Comparison of ENCODE assay signal across 11 cellular contexts in genomic region chr1:232943679-232944252, GRCh38. TPM values are rescaled to one million over a fixed set of nuclear protein-coding genes. Genes with fewer than 3 reads are reported as not detected.
DNase-seq lines count a peak whose midpoint lies in the region; ATAC-seq lines count a peak whose summit lies in the region.
"Had no signal": no experiment of that assay in that cellular context is flagged by ENCODE, and none has a peak within 500 bp of the region (broad histone marks: within the 10 kb centered on the region; RNA-seq: fewer than 3 reads in every experiment).

No MANE protein-coding gene starts in this region.

- peak overlapping the region; percentile 79 for H3K27ac Mint-ChIP-seq in activated CD4-positive, alpha-beta memory T cell treated with anti-CD3 and anti-CD28 coated beads for 36 hours
- no peak overlapping the region for H3K27ac Mint-ChIP-seq in activated CD4-positive, alpha-beta memory T cell treated with anti-CD3 and anti-CD28 coated beads, Interleukin-2, amount 10 ng/mL, durations not matched to agents 7 days and 5 days
- H3K27ac Mint-ChIP-seq: HFFc6 had no signal

- H3K9me3 Mint-ChIP-seq in activated CD4-positive, alpha-beta memory T cell treated with anti-CD3 and anti-CD28 coated beads for 36 hours = no peaks in the 10 kb centered on the region
- no peaks in the 10 kb centered on the region for H3K9me3 Mint-ChIP-seq in activated CD4-positive, alpha-beta memory T cell treated with anti-CD3 and anti-CD28 coated beads, Interleukin-2, amount 10 ng/mL, durations not matched to agents 7 days and 5 days

- POLR2A ChIA-PET in activated CD4-positive, alpha-beta memory T cell treated with anti-CD3 and anti-CD28 coated beads for 36 hours (lab: Charles Lee) = no interaction called here
- POLR2A ChIA-PET in activated CD4-positive, alpha-beta memory T cell treated with anti-CD3 and anti-CD28 coated beads, Interleukin-2, amount 10 ng/mL, durations not matched to agents 7 days and 5 days (lab: Charles Lee) = interaction anchor here (0.7 kb wide), 1 partner anchor 9 kb away, joined by 3 read pairs; no protein-coding TSS in a partner anchor

- ATAC-seq in HG02678 (IDR thresholded peaks at IDR 0.05; ENCODE audit: unreplicated experiment) = peak; percentile 54

- no peaks in the 10 kb centered on the region for H3K36me3 Mint-ChIP-seq in activated CD4-positive, alpha-beta memory T cell treated with anti-CD3 and anti-CD28 coated beads for 36 hours
- H3K36me3 Mint-ChIP-seq in activated CD4-positive, alpha-beta memory T cell treated with anti-CD3 and anti-CD28 coated beads, Interleukin-2, amount 10 ng/mL, durations not matched to agents 7 days and 5 days (ENCODE audit: low read depth) = no peaks in the 10 kb centered on the region

- peaks cover 20% of the 10 kb centered on the region for H3K4me1 Mint-ChIP-seq in activated CD4-positive, alpha-beta memory T cell treated with anti-CD3 and anti-CD28 coated beads for 36 hours (ENCODE audit: low read depth)
- H3K4me1 Mint-ChIP-seq in activated CD4-positive, alpha-beta memory T cell treated with anti-CD3 and anti-CD28 coated beads, Interleukin-2, amount 10 ng/mL, durations not matched to agents 7 days and 5 days = peaks cover 12% of the 10 kb centered on the region

- no peak overlapping the region for H3K4me3 Mint-ChIP-seq in activated CD4-positive, alpha-beta memory T cell treated with anti-CD3 and anti-CD28 coated beads for 36 hours
- H3K4me3 Mint-ChIP-seq in activated CD4-positive, alpha-beta memory T cell treated with anti-CD3 and anti-CD28 coated beads, Interleukin-2, amount 10 ng/mL, durations not matched to agents 7 days and 5 days = no peak overlapping the region
- H3K4me3 Mint-ChIP-seq: HFFc6 had no signal

- intact Hi-C loops in activated CD4-positive, alpha-beta memory T cell treated with anti-CD3 and anti-CD28 coated beads for 36 hours (cut with micrococcal nuclease) = no loop called here

- DNase-seq in activated CD4-positive, alpha-beta memory T cell treated with anti-CD3 and anti-CD28 coated beads for 36 hours = peak; percentile 59
- DNase-seq in activated CD4-positive, alpha-beta memory T cell treated with anti-CD3 and anti-CD28 coated beads, Interleukin-2, amount 10 ng/mL, durations not matched to agents 7 days and 5 days = no peak
- DNase-seq in activated CD4-positive, alpha-beta T cell treated with anti-CD3 and anti-CD28 coated beads, Interleukin-2, amount 50 U/mL, for 4 hours = peak; percentile 38 to 42
- DNase-seq in stimulated activated CD4-positive, alpha-beta T cell treated with anti-CD3 and anti-CD28 coated beads, Interleukin-4, amount 100 ng/mL, for 24 hours = peak; percentile 42
- no peak for DNase-seq in T1000 (lab: John Stamatoyannopoulos, UW)
- DNase-seq in 8988T = no peak
- no peak for DNase-seq in SW480 (ENCODE audit: low spot score)
- DNase-seq: HFFc6, NCI-H748 treated with DMSO at 0.1 percent for 48 hours, upper lobe of left lung had no signal

- CTCF ChIA-PET in activated CD4-positive, alpha-beta memory T cell treated with anti-CD3 and anti-CD28 coated beads for 36 hours (lab: Charles Lee) = no interaction called here
- CTCF ChIA-PET in activated CD4-positive, alpha-beta memory T cell treated with anti-CD3 and anti-CD28 coated beads, Interleukin-2, amount 10 ng/mL, durations not matched to agents 7 days and 5 days (lab: Charles Lee) = no interaction called here

- peaks cover 5% of the 10 kb centered on the region for H3K27me3 Mint-ChIP-seq in activated CD4-positive, alpha-beta memory T cell treated with anti-CD3 and anti-CD28 coated beads for 36 hours
- no peaks in the 10 kb centered on the region for H3K27me3 Mint-ChIP-seq in activated CD4-positive, alpha-beta memory T cell treated with anti-CD3 and anti-CD28 coated beads, Interleukin-2, amount 10 ng/mL, durations not matched to agents 7 days and 5 days

RNA-seq across cellular contexts. Expression of gene NTPCR, which starts 6.6 kb away (rescaled TPM):
- total RNA-seq in activated CD4-positive, alpha-beta memory T cell treated with anti-CD3 and anti-CD28 coated beads for 36 hours = 10 to 100 TPM; 41.7 to 45.0 TPM
- total RNA-seq in activated CD4-positive, alpha-beta memory T cell treated with anti-CD3 and anti-CD28 coated beads, Interleukin-2, amount 10 ng/mL, durations not matched to agents 7 days and 5 days = 10 to 100 TPM; 27.2 to 31.1 TPM

Comparison
In these comparisons a context has a peak if more than half of its experiments do, and no peak if none do; other contexts are left out.
1. DNase-seq: peak in activated CD4-positive, alpha-beta memory T cell treated with anti-CD3 and anti-CD28 coated beads for 36 hours (single experiment), activated CD4-positive, alpha-beta T cell treated with anti-CD3 and anti-CD28 coated beads, Interleukin-2, amount 50 U/mL, for 4 hours (2 of 2) and stimulated activated CD4-positive, alpha-beta T cell treated with anti-CD3 and anti-CD28 coated beads, Interleukin-4, amount 100 ng/mL, for 24 hours (single experiment); none in activated CD4-positive, alpha-beta memory T cell treated with anti-CD3 and anti-CD28 coated beads, Interleukin-2, amount 10 ng/mL, durations not matched to agents 7 days and 5 days (single experiment), T1000 (single experiment), 8988T (single experiment) and SW480 (single experiment).